9 cellular contexts compared by ENCODE assay signal in the genomic region with DNA sequence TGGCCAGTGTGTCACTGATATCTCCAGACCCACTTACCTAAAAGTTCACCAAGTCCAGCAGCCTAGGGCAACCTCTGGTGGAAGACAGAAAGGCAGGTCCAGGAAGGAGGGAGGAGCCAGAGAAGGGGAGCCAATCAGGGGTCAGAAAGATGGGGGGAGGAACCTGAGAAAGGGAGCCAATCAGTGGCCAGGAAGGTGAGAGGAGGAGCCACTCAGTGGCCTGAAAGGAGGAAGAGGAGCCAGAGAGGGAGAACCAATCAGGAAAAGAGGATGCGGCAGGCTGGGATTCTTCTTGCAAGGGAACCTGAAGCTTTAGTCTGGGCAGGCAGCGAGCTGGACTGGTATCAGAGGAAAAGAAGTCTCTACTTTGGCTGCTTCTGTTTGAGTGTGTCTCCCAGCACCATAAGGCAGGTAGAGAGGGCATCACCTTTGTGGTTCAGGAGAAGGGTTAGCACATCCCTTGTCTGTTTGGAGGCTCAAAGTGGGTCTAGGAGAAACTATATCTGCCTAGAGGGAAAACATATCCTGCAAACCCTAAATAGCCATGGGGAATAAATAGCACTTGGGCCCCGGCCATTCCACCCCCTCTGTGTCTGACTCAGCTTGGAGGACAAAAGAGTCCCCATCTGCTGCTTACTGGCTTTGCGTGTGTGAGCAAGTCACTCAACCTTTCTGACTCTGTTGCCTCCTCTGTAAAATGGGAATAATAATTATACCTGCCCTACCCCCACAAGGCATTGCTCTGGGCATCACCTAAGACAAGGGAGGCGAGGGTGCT. TPM values are rescaled to one million over a fixed set of nuclear protein-coding genes. Genes with fewer than 3 reads are reported as not detected.
DNase-seq lines count a peak whose midpoint lies in the region; ATAC-seq and TF ChIP-seq lines count a peak whose summit lies in the region.
"Had no signal": no experiment of that assay in that cellular context is flagged by ENCODE, and none has a peak within 500 bp of the region (broad histone marks: within the 10 kb centered on the region; RNA-seq: fewer than 3 reads in every experiment).

No MANE protein-coding gene starts in this region.

- H3K27ac Mint-ChIP-seq in endothelial cell (ENCODE audit: unreplicated experiment): no peak overlapping the region
- H3K27ac Mint-ChIP-seq in neural crest cell (ENCODE audit: unreplicated experiment): no peak overlapping the region
- H3K27ac Mint-ChIP-seq: IgD-negative memory B cell had no signal

- H3K9ac ChIP-seq in HUES64 (ENCODE audit: low read depth, low read length): no peak overlapping the region

- H3K36me3 Mint-ChIP-seq in endothelial cell (ENCODE audit: low read depth, unreplicated experiment) (no peaks in the 10 kb centered on the region), neural crest cell (ENCODE audit: low read depth) (no peaks in the 10 kb centered on the region)
- H3K36me3 Mint-ChIP-seq: IgD-negative memory B cell had no signal

- peak overlapping the region; percentile 28 for H3K4me2 ChIP-seq in DOHH2 (ENCODE audit: low read length)

- H3K27ac ChIP-seq in DOHH2 (ENCODE audit: low read depth, low read length) (no peak overlapping the region), HUES64 (ENCODE audit: low read depth, low read length) (no peak overlapping the region), RWPE2 (ENCODE audit: poor library complexity, severe bottlenecking) (no peak overlapping the region)

- H4K20me1 ChIP-seq in DOHH2 (ENCODE audit: control insufficient read depth, insufficient read depth, low read depth, low read length): no peaks in the 10 kb centered on the region

- no peaks in the 10 kb centered on the region for H3F3A ChIP-seq in DOHH2 (ENCODE audit: control insufficient read depth, insufficient read depth)

- H3K4me1 ChIP-seq in DOHH2 (ENCODE audit: control insufficient read depth, low read length): peaks cover 9% of the 10 kb centered on the region; the same call in 1 of the 2 replicates
- no peaks in the 10 kb centered on the region for H3K4me1 ChIP-seq in HUES64 (ENCODE audit: insufficient read depth, low read length)
- H3K4me1 ChIP-seq in RWPE2 (ENCODE audit: insufficient read depth, poor library complexity, severe bottlenecking): no peaks in the 10 kb centered on the region

- peak overlapping the region; percentile 32 for H3K4me3 ChIP-seq in DOHH2 (ENCODE audit: low read length)
- peak overlapping the region; percentile 43 for H3K4me3 ChIP-seq in HUES64 (ENCODE audit: low read length)
- no peak overlapping the region for H3K4me3 ChIP-seq in RWPE2 (ENCODE audit: severe bottlenecking)

- H3K27me3 ChIP-seq in DOHH2 (ENCODE audit: control insufficient read depth, low read length): peaks cover 25% of the 10 kb centered on the region
- peaks cover 75% of the 10 kb centered on the region for H3K27me3 ChIP-seq in HUES64 (ENCODE audit: insufficient read depth, low read length)
- H3K27me3 ChIP-seq in RWPE2 (ENCODE audit: insufficient read depth, poor library complexity, severe bottlenecking): peaks cover 4% of the 10 kb centered on the region

- H3K9me3 ChIP-seq in DOHH2 (ENCODE audit: control insufficient read depth, insufficient read depth, low read length): 0 out of 2 replicates have a peak, but pooled peaks cover 5% of the 10 kb centered on the region
- H3K9me3 ChIP-seq in HUES64 (ENCODE audit: insufficient read depth, low read depth, low read length): no peaks in the 10 kb centered on the region
- H3K9me3 ChIP-seq in RWPE2 (ENCODE audit: severe bottlenecking): no peaks in the 10 kb centered on the region

- 74% methylated on average over 5 of the region's 5 CpGs for WGBS in HUES64

- no peaks in the 10 kb centered on the region for H3K36me3 ChIP-seq in DOHH2 (ENCODE audit: control insufficient read depth, low read length)
- no peaks in the 10 kb centered on the region for H3K36me3 ChIP-seq in HUES64 (ENCODE audit: insufficient read depth, low read length)
- H3K36me3 ChIP-seq in RWPE2 (ENCODE audit: low read depth): no peaks in the 10 kb centered on the region

- ATAC-seq in RWPE2 (ENCODE audit: low read depth) (peak; percentile 81), GM18868 (IDR thresholded peaks at IDR 0.05; ENCODE audit: unreplicated experiment) (no peak)

- no peak for TF ChIP-seq CTCF in DOHH2 (IDR thresholded peaks at IDR 0.05; ENCODE audit: low read depth, low read length, poor library complexity, severe bottlenecking)
- TF ChIP-seq CTCF in RWPE2 (IDR thresholded peaks at IDR 0.05; ENCODE audit: poor library complexity, severe bottlenecking): no peak
- TF ChIP-seq CTCF in endothelial cell (IDR thresholded peaks at IDR 0.05; ENCODE audit: unreplicated experiment): no peak
- TF ChIP-seq CTCF in neural crest cell (conservative IDR thresholded peaks at IDR 0.05): no peak

- no peaks in the 10 kb centered on the region for H3K9me2 ChIP-seq in DOHH2 (replicated peaks; ENCODE audit: control insufficient read depth, low read length)

- peaks cover 1% of the 10 kb centered on the region for H3K27me3 Mint-ChIP-seq in endothelial cell (ENCODE audit: unreplicated experiment)
- H3K27me3 Mint-ChIP-seq in neural crest cell (ENCODE audit: low read depth): peaks cover 67% of the 10 kb centered on the region

- H3K4me1 Mint-ChIP-seq in endothelial cell (ENCODE audit: unreplicated experiment) (peaks cover 4% of the 10 kb centered on the region), neural crest cell (peaks cover 9% of the 10 kb centered on the region)

- DNase-seq in RWPE2 (ENCODE audit: low spot score) (no peak), endothelial cell (ENCODE audit: low spot score) (peak; percentile 37), neural crest cell (ENCODE audit: low read depth, low spot score) (peak; percentile 46), NK-92 (lab: John Stamatoyannopoulos, UW; ENCODE audit: unreplicated experiment) (no peak), T-helper 9 cell (no peak)

- H3K9me3 Mint-ChIP-seq in endothelial cell (ENCODE audit: unreplicated experiment): no peaks in the 10 kb centered on the region
- no peaks in the 10 kb centered on the region for H3K9me3 Mint-ChIP-seq in neural crest cell
- H3K9me3 Mint-ChIP-seq: IgD-negative memory B cell had no signal

- no peaks in the 10 kb centered on the region for H3K79me2 ChIP-seq in DOHH2 (ENCODE audit: control insufficient read depth, low read length)

- peak overlapping the region; percentile 11 for H3K4me3 Mint-ChIP-seq in endothelial cell (ENCODE audit: unreplicated experiment)
- H3K4me3 Mint-ChIP-seq in neural crest cell: peak overlapping the region; percentile 52

RNA-seq across cellular contexts. Expression of a gene that starts 43.4 kb away (rescaled TPM):
- polyA plus RNA-seq in HUES64 (2013, experiment 1 of 2): 0.25 TPM
- polyA plus RNA-seq in HUES64 (2013, experiment 2 of 2): 0.44 TPM
- not detected for total RNA-seq in endothelial cell (ENCODE audit: unreplicated experiment)
- total RNA-seq in neural crest cell: 0.41 and 1.1 TPM in 2 replicates
- polyA plus RNA-seq: IgD-negative memory B cell had no signal

Comparison
In these comparisons a context has a peak if more than half of its experiments do, and no peak if none do; other contexts are left out.
1. DNase-seq: peak in endothelial cell (single experiment) and neural crest cell (single experiment); none in RWPE2 (single experiment), NK-92 (single experiment) and T-helper 9 cell (single experiment).